1 cellular context compared by ENCODE assay signal in the genomic region with DNA sequence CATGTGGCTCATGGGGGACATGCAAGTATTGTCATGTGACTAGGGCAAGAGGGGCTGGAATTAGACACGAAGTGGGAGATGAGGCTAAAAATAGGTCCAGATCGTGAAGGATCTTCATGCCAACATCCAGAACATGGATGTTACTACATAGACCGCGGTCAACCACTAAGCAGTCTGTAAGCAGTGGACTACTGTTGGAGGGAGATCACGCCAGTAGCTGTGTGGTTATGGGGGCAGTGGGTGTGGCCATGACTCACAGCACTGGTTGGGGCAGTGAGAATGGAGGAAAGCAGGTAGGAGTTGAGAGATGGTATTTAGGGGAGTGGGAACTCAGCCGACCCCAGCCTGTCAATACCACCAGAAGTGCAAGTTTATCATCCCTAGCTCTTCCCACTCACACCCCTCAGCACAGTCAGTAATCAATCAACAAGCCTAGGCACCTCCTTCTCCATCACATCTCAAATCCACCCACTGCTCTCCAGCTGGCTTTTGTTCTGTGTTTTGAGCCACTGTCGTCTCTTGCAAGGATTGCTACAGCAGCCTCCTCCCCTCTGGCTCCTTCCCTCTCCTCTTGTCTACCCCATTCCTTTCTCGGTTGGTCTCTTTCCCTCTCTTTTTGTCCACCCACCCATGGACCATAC.
TF ChIP-seq lines count a peak whose summit lies in the region.

No MANE protein-coding gene starts in this region.

TF ChIP-seq in GM12891, 5 proteins besides CTCF, POLR2A, EP300 and RAD21:
- TF ChIP-seq SPI1 (IDR thresholded peaks at IDR 0.05; ENCODE audit: low read depth, low read length), result no peak
- no peak for TF ChIP-seq POU2F2 (IDR thresholded peaks at IDR 0.05; ENCODE audit: low read depth, low read length)
- no peak for TF ChIP-seq PAX5 (IDR thresholded peaks at IDR 0.05; ENCODE audit: insufficient read depth, low read length, severe bottlenecking)
- TF ChIP-seq POLR2AphosphoS5 (IDR thresholded peaks at IDR 0.05; ENCODE audit: low read depth, low read length), result no peak
- TF ChIP-seq TAF1 (IDR thresholded peaks at IDR 0.05; ENCODE audit: low read depth, low read length), result no peak
